In genomic region chr6:24400045-24401039, GRCh38 we compare ENCODE assay signal across 1 cellular context.
TF ChIP-seq lines count a peak whose summit lies in the region.

No MANE protein-coding gene starts in this region.

TF ChIP-seq in endothelial cell of umbilical vein, 7 proteins besides CTCF, POLR2A, EP300 and RAD21:
- peak; percentile 57 for TF ChIP-seq EZH2 (IDR thresholded peaks at IDR 0.05; ENCODE audit: borderline replicate concordance, low read depth, low read length, severe bottlenecking)
